In genomic region chr9:38039907-38040682, GRCh38 we compare ENCODE assay signal across 18 cellular contexts. TPM values are rescaled to one million over a fixed set of nuclear protein-coding genes. Genes with fewer than 3 reads are reported as not detected.
DNase-seq lines count a peak whose midpoint lies in the region; ATAC-seq and TF ChIP-seq lines count a peak whose summit lies in the region.
"Had no signal": no experiment of that assay in that cellular context is flagged by ENCODE, and none has a peak within 500 bp of the region (broad histone marks: within the 10 kb centered on the region; RNA-seq: fewer than 3 reads in every experiment).

No MANE protein-coding gene starts in this region.

- H3K9me3 ChIP-seq in HUES48 (ENCODE audit: control insufficient read depth, insufficient read depth, low read length) (no peaks in the 10 kb centered on the region), SJSA1 (replicated peaks) (no peaks in the 10 kb centered on the region), right cardiac atrium (ENCODE audit: control insufficient read depth, low read length) (no peaks in the 10 kb centered on the region), stomach (no peaks in the 10 kb centered on the region)
- H3K9me3 ChIP-seq: HAP-1 had no signal

- H3K9ac ChIP-seq in HUES48 (ENCODE audit: low read depth, low read length): no peak overlapping the region

- WGBS in right cardiac atrium: 84% methylated on average over 21 of the region's 21 CpGs
- 74 to 83% (median 82%) methylated on average over 21 of the region's 21 CpGs for WGBS in stomach, 5 donors

- no peak for TF ChIP-seq EP300 in stomach (IDR thresholded peaks at IDR 0.05)

- no peak for TF ChIP-seq POLR2A in stomach (IDR thresholded peaks at IDR 0.05)

- H3K27me3 ChIP-seq in HUES48 (ENCODE audit: control insufficient read depth, insufficient read depth, low read length) (no peaks in the 10 kb centered on the region), SJSA1 (replicated peaks) (no peaks in the 10 kb centered on the region), right cardiac atrium (ENCODE audit: control insufficient read depth, insufficient read depth) (no peaks in the 10 kb centered on the region), stomach (no peaks in the 10 kb centered on the region)
- H3K27me3 ChIP-seq: foreskin keratinocyte had no signal

- ATAC-seq in right cardiac atrium: no peak
- ATAC-seq in stimulated activated naive CD8-positive, alpha-beta T cell treated with anti-CD3 and anti-CD28 coated beads, Interleukin-15, amount 100 ng/mL, for 72 hours: no peak
- ATAC-seq: foreskin keratinocyte had no signal

- H3K27me3 Mint-ChIP-seq in stimulated activated naive CD8-positive, alpha-beta T cell treated with anti-CD3 and anti-CD28 coated beads, Interleukin-15, amount 100 ng/mL, for 72 hours: no peaks in the 10 kb centered on the region
- H3K27me3 Mint-ChIP-seq: CD4-positive, alpha-beta memory T cell had no signal

- no peak for DNase-seq in SJSA1 (ENCODE audit: low read depth in 1 of 2, low spot score in 2 of 2)
- no peak for DNase-seq in right cardiac atrium
- DNase-seq in stomach: no peak
- no peak for DNase-seq in SW480 (ENCODE audit: low spot score)
- DNase-seq in stimulated activated naive CD8-positive, alpha-beta T cell treated with anti-CD3 and anti-CD28 coated beads, Interleukin-15, amount 100 ng/mL, for 72 hours: no peak
- no peak for DNase-seq in nucleus accumbens (lab: John Stamatoyannopoulos, UW)
- DNase-seq: activated CD4-positive, alpha-beta T cell treated with anti-CD3 and anti-CD28 coated beads for 48 hours; activated naive CD4-positive, alpha-beta T cell treated with anti-CD3 and anti-CD28 coated beads, Interleukin-2, amount 50 U/mL, for 16 hours; CD4-positive, alpha-beta memory T cell; effector CD4-positive, alpha-beta T cell; foreskin keratinocyte; NCI-H1694 treated with DMSO at 0.1 percent for 48 hours; NCI-H524 treated with DMSO at 0.1 percent for 48 hours; occipital lobe; T-helper 2 cell had no signal

- no peak for TF ChIP-seq CTCF in stomach (IDR thresholded peaks at IDR 0.05)

- peak overlapping the region; percentile 33 for H3K27ac ChIP-seq in HUES48 (ENCODE audit: low read depth, low read length)
- peak overlapping the region; percentile 75 for H3K27ac ChIP-seq in SJSA1
- H3K27ac ChIP-seq in right cardiac atrium (ENCODE audit: low read length): peak overlapping the region; percentile 39
- peak overlapping the region in 4 of 5 donors; percentile 0 to 61 (median 43) for H3K27ac ChIP-seq in stomach
- H3K27ac ChIP-seq: foreskin keratinocyte had no signal

- no peak overlapping the region for H3K4me3 Mint-ChIP-seq in stimulated activated naive CD8-positive, alpha-beta T cell treated with anti-CD3 and anti-CD28 coated beads, Interleukin-15, amount 100 ng/mL, for 72 hours
- H3K4me3 Mint-ChIP-seq: CD4-positive, alpha-beta memory T cell; memory B cell had no signal

- H3K9me3 Mint-ChIP-seq in stimulated activated naive CD8-positive, alpha-beta T cell treated with anti-CD3 and anti-CD28 coated beads, Interleukin-15, amount 100 ng/mL, for 72 hours: no peaks in the 10 kb centered on the region
- H3K9me3 Mint-ChIP-seq: memory B cell had no signal

- H3K36me3 ChIP-seq in HUES48 (ENCODE audit: control insufficient read depth, insufficient read depth, low read length) (no peaks in the 10 kb centered on the region), SJSA1 (peaks cover 14% of the 10 kb centered on the region), stomach (no peaks in the 10 kb centered on the region)

- H3K27ac Mint-ChIP-seq in stimulated activated naive CD8-positive, alpha-beta T cell treated with anti-CD3 and anti-CD28 coated beads, Interleukin-15, amount 100 ng/mL, for 72 hours: no peak overlapping the region
- H3K27ac Mint-ChIP-seq: memory B cell had no signal

- H3K4me3 ChIP-seq in HUES48 (ENCODE audit: low read depth, low read length) (no peak overlapping the region), SJSA1 (no peak overlapping the region), right cardiac atrium (ENCODE audit: low read length) (no peak overlapping the region), stomach (no peak overlapping the region)
- H3K4me3 ChIP-seq: HAP-1 had no signal

- intact Hi-C loops in right cardiac atrium (cut with DNase I) (no loop called here), stomach (cut with DNase I; ENCODE audit: low total_unique reads) (no loop called here)

- no peaks in the 10 kb centered on the region for H3K4me1 Mint-ChIP-seq in stimulated activated naive CD8-positive, alpha-beta T cell treated with anti-CD3 and anti-CD28 coated beads, Interleukin-15, amount 100 ng/mL, for 72 hours
- H3K4me1 Mint-ChIP-seq: CD4-positive, alpha-beta memory T cell; memory B cell had no signal

- H3K4me1 ChIP-seq in HUES48 (ENCODE audit: control insufficient read depth, insufficient read depth, low read length) (peaks cover 46% of the 10 kb centered on the region), SJSA1 (replicated peaks) (peaks cover 58% of the 10 kb centered on the region), right cardiac atrium (ENCODE audit: control insufficient read depth, insufficient read depth, low read length) (peaks cover 37% of the 10 kb centered on the region), stomach (peaks cover 37 to 93% (median 66%) of the 10 kb centered on the region in 4 donors)

RNA-seq across cellular contexts. Expression of gene SHB, which starts 28.9 kb away (rescaled TPM):
- total RNA-seq in SJSA1 (2014; rRNA removed; shearing (Covaris generic)): 12.1 and 19.3 TPM in 2 replicates
- total RNA-seq in right cardiac atrium (10 to 100 TPM; 25.7 to 38.9 (median 31.0) TPM), stomach (10 to 100 TPM in 3 of 5 donors, 1 to 10 TPM in 2; 3.5 to 37.7 (median 14.8) TPM)
- polyA plus RNA-seq in right cardiac atrium (14.5 TPM), stomach (1 to 10 TPM; 6.7 to 9.0 (median 7.3) TPM)
